ENCODE assay signal across 1 cellular context in the genomic region with DNA sequence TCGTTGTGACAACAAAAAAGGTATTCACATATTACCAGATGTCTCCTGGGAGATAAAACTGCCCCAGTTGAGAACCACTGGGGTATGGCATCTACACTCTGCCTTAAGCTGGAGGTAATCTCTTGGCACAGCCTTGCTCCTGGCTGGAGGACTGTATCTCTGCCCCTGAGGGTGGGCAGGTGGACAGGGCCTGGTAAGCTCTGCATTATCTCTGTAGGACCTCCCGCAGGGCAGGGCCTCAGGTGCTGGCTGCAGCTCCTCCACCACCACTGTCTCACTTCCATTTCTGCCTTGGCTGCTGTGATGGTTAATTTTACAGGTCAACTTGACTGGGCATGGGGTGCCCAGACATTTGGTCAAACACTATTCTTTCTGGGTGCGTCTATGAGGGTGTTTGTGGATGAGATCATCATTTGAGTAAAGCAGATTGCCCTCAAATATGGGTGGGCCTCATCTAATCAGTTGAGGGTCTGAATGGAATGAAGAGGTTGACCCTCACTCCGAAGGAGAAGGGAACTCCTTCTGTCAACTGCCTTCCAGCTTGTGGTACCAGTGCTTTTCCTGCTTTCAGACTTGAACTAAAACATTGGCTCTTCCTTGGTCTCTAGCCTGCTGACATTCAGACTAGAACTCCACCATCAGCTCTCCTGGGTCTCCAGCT.
TF ChIP-seq lines count a peak whose summit lies in the region.

No MANE protein-coding gene starts in this region.

TF ChIP-seq in HepG2, 621 proteins besides CTCF, POLR2A, EP300 and RAD21 (continued from another document):
- TF ChIP-seq ZNF766 (CRISPR knock-in tag; IDR thresholded peaks at IDR 0.05; ENCODE audit: borderline replicate concordance) (no peak), NFYC (CRISPR knock-in tag; IDR thresholded peaks at IDR 0.05) (no peak), RFXANK (CRISPR knock-in tag; IDR thresholded peaks at IDR 0.05) (no peak), CENPT (CRISPR knock-in tag; IDR thresholded peaks at IDR 0.05; ENCODE audit: low read depth) (no peak), ZBTB21 (CRISPR knock-in tag; IDR thresholded peaks at IDR 0.05) (no peak)
- TF ChIP-seq, protein P1, sequence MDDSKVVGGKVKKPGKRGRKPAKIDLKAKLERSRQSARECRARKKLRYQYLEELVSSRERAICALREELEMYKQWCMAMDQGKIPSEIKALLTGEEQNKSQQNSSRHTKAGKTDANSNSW (CRISPR knock-in tag; IDR thresholded peaks at IDR 0.05; ENCODE audit: borderline replicate concordance) = no peak
- TF ChIP-seq, protein P2, sequence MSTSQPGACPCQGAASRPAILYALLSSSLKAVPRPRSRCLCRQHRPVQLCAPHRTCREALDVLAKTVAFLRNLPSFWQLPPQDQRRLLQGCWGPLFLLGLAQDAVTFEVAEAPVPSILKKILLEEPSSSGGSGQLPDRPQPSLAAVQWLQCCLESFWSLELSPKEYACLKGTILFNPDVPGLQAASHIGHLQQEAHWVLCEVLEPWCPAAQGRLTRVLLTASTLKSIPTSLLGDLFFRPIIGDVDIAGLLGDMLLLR (CRISPR knock-in tag; IDR thresholded peaks at IDR 0.05) = no peak
